ENCODE assay signal across 18 cellular contexts in genomic region chr21:22728091-22728490, GRCh38.
DNase-seq lines count a peak whose midpoint lies in the region; ATAC-seq, FAIRE-seq and TF ChIP-seq lines count a peak whose summit lies in the region.
"Had no signal": no experiment of that assay in that cellular context is flagged by ENCODE, and none has a peak within 500 bp of the region (broad histone marks: within the 10 kb centered on the region; RNA-seq: fewer than 3 reads in every experiment).

No MANE protein-coding gene starts in this region.

- no peak for ATAC-seq in HepG2
- ATAC-seq in right lobe of liver = no peak
- ATAC-seq: Panc1 had no signal

- H2AFZ ChIP-seq in HepG2 (ENCODE audit: low read length) = no peak overlapping the region

- FAIRE-seq in HepG2 (lab: Jason Lieb, UNC) = no peak
- FAIRE-seq: GM12892 had no signal

- no TSS peak for BruUV-seq in HepG2 (replicated peaks; lab: Mats Ljungman, UMichigan)

- H3K9me3 ChIP-seq in HepG2 (ENCODE audit: low read length) (peaks cover 91% of the 10 kb centered on the region), right lobe of liver (no peaks in the 10 kb centered on the region), stomach (peaks cover 0 to 51% (median 29%) of the 10 kb centered on the region in 4 donors)

- no peak overlapping the region for H3K27ac ChIP-seq in HepG2 (ENCODE audit: extremely low read length, insufficient read depth, low read length)
- H3K27ac ChIP-seq in right lobe of liver = no peak overlapping the region
- no peak overlapping the region for H3K27ac ChIP-seq in stomach
- H3K27ac ChIP-seq: SK-N-MC had no signal

- TF ChIP-seq EP300 in HepG2 (IDR thresholded peaks at IDR 0.05; ENCODE audit: low read depth in 2 of 2, low read length in 2 of 2) = no peak
- TF ChIP-seq EP300 in HepG2 (CRISPR knock-in tag; IDR thresholded peaks at IDR 0.05; ENCODE audit: borderline replicate concordance) = no peak
- no peak for TF ChIP-seq EP300 in stomach (IDR thresholded peaks at IDR 0.05)

- CTCF ChIA-PET in HepG2 (lab: Yijun Ruan, JAX; ENCODE audit: low intra/inter-chr PET ratio, low total read pairs) = no interaction called here

- intact Hi-C loops in HepG2 (cut with micrococcal nuclease; ENCODE audit: unreplicated experiment) = no loop called here
- intact Hi-C loops in right lobe of liver (cut with DNase I) = no loop called here
- intact Hi-C loops in stomach (cut with DNase I; ENCODE audit: low total_unique reads) = no loop called here

- DNase-seq in HepG2 (ENCODE audit: low spot score) (no peak), right lobe of liver (no peak), LHCN-M2 (ENCODE audit: low read depth) (peak; percentile 14), RPMI7951 (ENCODE audit: low read depth) (peak; percentile 2), stomach (no peak), NCI-H187 (lab: John Stamatoyannopoulos, UW) (no peak)
- no peak for DNase-seq in activated CD8-positive, alpha-beta memory T cell treated with anti-CD3 and anti-CD28 coated beads for 24 hours
- DNase-seq: CD4-positive, CD25-positive, alpha-beta regulatory T cell; DMS79 treated with DMSO at 0.1 percent for 48 hours; GF-D8; NCI-H1436 treated with DMSO at 0.1 percent for 48 hours; NCI-H345; NCI-H526; Right ventricle myocardium superior had no signal

- H3K4me1 ChIP-seq in HepG2 (ENCODE audit: insufficient read depth, low read length) (no peaks in the 10 kb centered on the region), right lobe of liver (no peaks in the 10 kb centered on the region), stomach (no peaks in the 10 kb centered on the region)
- H3K4me1 ChIP-seq: Caco-2 had no signal

- 0% methylated on average over 2 of the region's 2 CpGs for WGBS in HepG2 (ENCODE audit: low lambda C conversion rate)
- WGBS in right lobe of liver (ENCODE audit: insufficient coverage, low coverage, low lambda C conversion rate, missing lambda C conversion rate) = 44% methylated on average over 2 of the region's 2 CpGs
- WGBS in stomach, 5 donors = 44 to 63% (median 55%) methylated on average over 2 of the region's 2 CpGs

- no peaks in the 10 kb centered on the region for H3K79me2 ChIP-seq in HepG2 (ENCODE audit: insufficient read depth, low read length)

- no peak overlapping the region for H3K4me2 ChIP-seq in HepG2 (ENCODE audit: low read depth, low read length)

- H3K36me3 ChIP-seq in HepG2 (replicated peaks in 1 of 2; ENCODE audit: control insufficient read depth in 1 of 2, insufficient read depth in 2 of 2, low read length in 2 of 2) (no peaks in the 10 kb centered on the region), right lobe of liver (no peaks in the 10 kb centered on the region), stomach (no peaks in the 10 kb centered on the region)

- POLR2A ChIA-PET in HepG2 (lab: Yijun Ruan, JAX) = no interaction called here

- TF ChIP-seq RAD21 in HepG2 (CRISPR knock-in tag; IDR thresholded peaks at IDR 0.05) = no peak

- no peaks in the 10 kb centered on the region for H4K20me1 ChIP-seq in HepG2 (ENCODE audit: insufficient read depth, low read length)

- in situ Hi-C loops in HepG2 (cut with HindIII; ENCODE audit: extremely low pct_ligation_motif_present, low pct_unique_long_range_greater_than_20kb) = no loop called here

- no peak overlapping the region for H3K4me3 ChIP-seq in HepG2 (replicated peaks in 1 of 3; ENCODE audit: insufficient read depth in 1 of 3, low read depth in 2 of 3, low read length in 3 of 3)
- no peak overlapping the region for H3K4me3 ChIP-seq in right lobe of liver
- H3K4me3 ChIP-seq in stomach = no peak overlapping the region
- H3K4me3 ChIP-seq: SK-N-MC had no signal

- no peak overlapping the region for H3K9ac ChIP-seq in HepG2 (ENCODE audit: insufficient read depth, low read depth, low read length)

- TF ChIP-seq POLR2A in HepG2 (IDR thresholded peaks at IDR 0.05; ENCODE audit: insufficient read depth in 1 of 2, low read depth in 2 of 2, low read length in 2 of 2) (no peak), right lobe of liver (IDR thresholded peaks at IDR 0.05) (no peak), stomach (IDR thresholded peaks at IDR 0.05) (no peak)

- no peaks in the 10 kb centered on the region for H3K27me3 ChIP-seq in HepG2 (ENCODE audit: control insufficient read depth in 1 of 2, insufficient read depth in 2 of 2, low read length in 2 of 2)
- no peaks in the 10 kb centered on the region for H3K27me3 ChIP-seq in right lobe of liver
- H3K27me3 ChIP-seq in stomach = no peaks in the 10 kb centered on the region

- TF ChIP-seq CTCF in HepG2 (CRISPR knock-in tag; IDR thresholded peaks at IDR 0.05) (no peak), right lobe of liver (IDR thresholded peaks at IDR 0.05) (no peak), stomach (IDR thresholded peaks at IDR 0.05) (no peak)

TF ChIP-seq in HepG2, 621 proteins besides CTCF, POLR2A, EP300 and RAD21:
- TF ChIP-seq ZFP36 (IDR thresholded peaks at IDR 0.05; ENCODE audit: borderline replicate concordance, low read depth, low read length, partially characterized antibody) = peak; percentile 71
- TF ChIP-seq TEAD3 (CRISPR knock-in tag; optimal IDR thresholded peaks at IDR 0.05; ENCODE audit: borderline replicate concordance) = no peak

Comparison
In these comparisons a context has a peak if more than half of its experiments do, and no peak if none do; other contexts are left out.
1. DNase-seq: peak in LHCN-M2 (single experiment) and RPMI7951 (single experiment); none in HepG2 (single experiment), right lobe of liver (0 of 3), stomach (single experiment), activated CD8-positive, alpha-beta memory T cell treated with anti-CD3 and anti-CD28 coated beads for 24 hours (single experiment) and NCI-H187 (0 of 2).